ENCODE assay signal across 8 cellular contexts in the genomic region with DNA sequence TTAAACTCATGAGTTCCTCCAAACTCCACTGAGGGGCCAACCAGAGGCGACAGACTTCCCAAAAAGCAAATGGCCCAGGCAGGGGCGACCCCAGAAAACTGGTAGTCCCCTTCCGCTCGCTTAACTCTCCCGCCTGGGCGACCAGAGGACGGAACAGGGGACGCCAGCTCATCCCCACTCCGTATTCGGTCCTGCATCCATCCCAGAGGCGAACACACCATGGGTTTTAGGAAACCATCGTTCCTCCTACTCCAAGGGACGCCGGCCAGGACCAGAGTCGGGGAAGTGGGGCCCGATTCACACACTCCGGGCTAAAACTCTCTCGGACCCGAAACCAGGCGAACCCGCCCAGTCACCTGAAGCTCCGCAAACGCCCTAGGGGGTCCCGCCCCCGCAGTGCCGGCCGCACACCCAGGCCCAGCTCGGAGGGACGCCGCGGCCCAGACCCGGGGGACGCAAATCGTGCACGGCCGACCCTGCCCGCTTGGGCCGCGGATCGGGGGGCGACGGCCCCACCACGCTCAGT. TPM values are rescaled to one million over a fixed set of nuclear protein-coding genes. Genes with fewer than 3 reads are reported as not detected.
DNase-seq lines count a peak whose midpoint lies in the region; ATAC-seq, FAIRE-seq and TF ChIP-seq lines count a peak whose summit lies in the region.

No MANE protein-coding gene starts in this region.

- peaks cover 7% of the 10 kb centered on the region for H3K9me3 Mint-ChIP-seq in GM23338
- peaks cover 0 to 9% (median 1%) of the 10 kb centered on the region in 11 donors for H3K9me3 Mint-ChIP-seq in naive thymus-derived CD4-positive, alpha-beta T cell

- H3K79me2 ChIP-seq in GM23338 (replicated peaks; ENCODE audit: insufficient read depth): peaks cover 82% of the 10 kb centered on the region

- H3K9me2 ChIP-seq in GM23338 (ENCODE audit: insufficient read depth): no peaks in the 10 kb centered on the region

- peaks cover 32% of the 10 kb centered on the region for H4K20me1 ChIP-seq in GM23338 (replicated peaks; ENCODE audit: insufficient read depth)

- no peak for FAIRE-seq in D721Med (lab: Jason Lieb, UNC)

- 0% methylated on average over 2 to 7 of the region's 43 CpGs for WGBS in esophagus squamous epithelium, 2 donors
- 0 to 5% methylated on average over 5 to 43 of the region's 43 CpGs for WGBS in testis, 2 donors

- POLR2A ChIA-PET in naive thymus-derived CD4-positive, alpha-beta T cell (lab: Charles Lee): interaction anchor here (0.6 to 1.2 kb wide), 5 partner anchors 10 to 1402 kb away, joined by 3 to 4 read pairs (median 3); a partner anchor contains a TSS

- H3K27ac Mint-ChIP-seq in GM23338: peak overlapping the region; percentile 93
- H3K27ac Mint-ChIP-seq in naive thymus-derived CD4-positive, alpha-beta T cell: peak overlapping the region; percentile 77 to 94 (median 86)

- H3K27ac ChIP-seq in GM23338 (ENCODE audit: low read depth) (peak overlapping the region; percentile 84), KOPT-K1 (ENCODE audit: low read depth, low read length, poor library complexity, severe bottlenecking) (peak overlapping the region; percentile 78), esophagus squamous epithelium (peak overlapping the region; percentile 86 to 92 (median 87)), testis (peak overlapping the region; percentile 92 to 93)
- H3K27ac ChIP-seq in naive thymus-derived CD4-positive, alpha-beta T cell (ENCODE audit: low read depth, low read length): peak overlapping the region; percentile 82

- H3K9me3 ChIP-seq in KOPT-K1 (ENCODE audit: insufficient read depth, low read length, poor library complexity, severe bottlenecking): no peaks in the 10 kb centered on the region
- H3K9me3 ChIP-seq in esophagus squamous epithelium: no peaks in the 10 kb centered on the region
- H3K9me3 ChIP-seq in naive thymus-derived CD4-positive, alpha-beta T cell (ENCODE audit: control insufficient read depth in 2 of 3, low read length in 3 of 3): no peaks in the 10 kb centered on the region
- no peaks in the 10 kb centered on the region for H3K9me3 ChIP-seq in testis

- peak; percentile 67 for ATAC-seq in GM23338
- ATAC-seq in naive thymus-derived CD4-positive, alpha-beta T cell: peak; percentile 28

- peak; percentile 48 for DNase-seq in GM10266 (ENCODE audit: extremely low spot score)
- DNase-seq in GM23338 (ENCODE audit: low spot score): peak; percentile 47
- peak; percentile 76 for DNase-seq in activated CD8-positive, alpha-beta memory T cell treated with anti-CD3 and anti-CD28 coated beads, Interleukin-2, amount 50 U/mL, for 48 hours
- no peak for DNase-seq in esophagus squamous epithelium (lab: John Stamatoyannopoulos, UW)
- DNase-seq in naive thymus-derived CD4-positive, alpha-beta T cell: peak in 5 of 9 donors; percentile 6 to 67 (median 13)
- DNase-seq in testis: peak; percentile 44
- no peak for DNase-seq in D721Med (ENCODE audit: insufficient read length, low spot score)

- CTCF ChIA-PET in naive thymus-derived CD4-positive, alpha-beta T cell (lab: Charles Lee): no interaction called here

- H3K4me3 Mint-ChIP-seq in GM23338: peak overlapping the region; percentile 94
- H3K4me3 Mint-ChIP-seq in naive thymus-derived CD4-positive, alpha-beta T cell: peak overlapping the region; percentile 87 to 99 (median 94)

- TF ChIP-seq POLR2A in esophagus squamous epithelium (IDR thresholded peaks at IDR 0.05) (no peak), testis (IDR thresholded peaks at IDR 0.05) (no peak)

- no peaks in the 10 kb centered on the region for H3K27me3 ChIP-seq in GM23338 (ENCODE audit: insufficient read depth)
- no peaks in the 10 kb centered on the region for H3K27me3 ChIP-seq in esophagus squamous epithelium
- H3K27me3 ChIP-seq in naive thymus-derived CD4-positive, alpha-beta T cell (ENCODE audit: control insufficient read depth in 2 of 2, insufficient read depth in 2 of 2, low read length in 2 of 2): no peaks in the 10 kb centered on the region
- no peaks in the 10 kb centered on the region for H3K27me3 ChIP-seq in testis

- intact Hi-C loops in esophagus squamous epithelium (cut with DNase I): loop anchor here (10.0 kb wide), 1 partner anchor 83 kb away; no protein-coding TSS in a partner anchor
- intact Hi-C loops in naive thymus-derived CD4-positive, alpha-beta T cell (cut with micrococcal nuclease): loop anchor here (1.0 to 10.0 kb wide), 16 partner anchors 27 to 1181 kb away; a partner anchor contains a TSS
- intact Hi-C loops in testis (cut with DNase I; ENCODE audit: low total_unique reads): no loop called here

- H3K4me2 ChIP-seq in GM23338: peak overlapping the region; percentile 99

- H3K4me1 ChIP-seq in GM23338 (ENCODE audit: insufficient read depth): peaks cover 22% of the 10 kb centered on the region
- H3K4me1 ChIP-seq in esophagus squamous epithelium: peaks cover 3 to 40% (median 17%) of the 10 kb centered on the region in 3 donors
- peaks cover 8 to 22% of the 10 kb centered on the region in 2 donors for H3K4me1 ChIP-seq in naive thymus-derived CD4-positive, alpha-beta T cell (ENCODE audit: control insufficient read depth in 2 of 2, insufficient read depth in 2 of 2, low read length in 2 of 2)
- peaks cover 22% of the 10 kb centered on the region for H3K4me1 ChIP-seq in testis

- H3F3A ChIP-seq in GM23338 (replicated peaks; ENCODE audit: low read depth): no peaks in the 10 kb centered on the region

- H2AFZ ChIP-seq in GM23338: peak overlapping the region; percentile 19; the same call in 1 of the 2 replicates

- no peaks in the 10 kb centered on the region; the same call in 1 of the 2 replicates for H3K36me3 ChIP-seq in GM23338 (ENCODE audit: insufficient read depth)
- H3K36me3 ChIP-seq in KOPT-K1 (ENCODE audit: insufficient read depth, low read length): peaks cover 11% of the 10 kb centered on the region
- H3K36me3 ChIP-seq in esophagus squamous epithelium: peaks cover 0 to under 1% (median 0%) of the 10 kb centered on the region in 3 donors
- peaks cover 0 to 5% (median 0%) of the 10 kb centered on the region in 3 experiments for H3K36me3 ChIP-seq in naive thymus-derived CD4-positive, alpha-beta T cell (ENCODE audit: control insufficient read depth in 2 of 3, insufficient read depth in 3 of 3, low read length in 3 of 3)
- H3K36me3 ChIP-seq in testis (ENCODE audit: low read depth, missing control alignments): no peaks in the 10 kb centered on the region

- peaks cover 3% of the 10 kb centered on the region for H3K27me3 Mint-ChIP-seq in GM23338 (ENCODE audit: insufficient read depth, low read depth, poor library complexity)
- no peaks in the 10 kb centered on the region for H3K27me3 Mint-ChIP-seq in naive thymus-derived CD4-positive, alpha-beta T cell

- H3K4me1 Mint-ChIP-seq in GM23338: peaks cover 34% of the 10 kb centered on the region
- peaks cover 32 to 69% (median 59%) of the 10 kb centered on the region in 7 donors for H3K4me1 Mint-ChIP-seq in naive thymus-derived CD4-positive, alpha-beta T cell

- peaks cover 45% of the 10 kb centered on the region for H3K36me3 Mint-ChIP-seq in GM23338 (ENCODE audit: low read depth)
- peaks cover under 1 to 15% (median 2%) of the 10 kb centered on the region in 5 donors for H3K36me3 Mint-ChIP-seq in naive thymus-derived CD4-positive, alpha-beta T cell

- TF ChIP-seq CTCF in GM10266 (IDR thresholded peaks at IDR 0.05; ENCODE audit: control insufficient read depth, insufficient read depth, low read depth, missing control alignments) (no peak), GM23338 (conservative IDR thresholded peaks at IDR 0.05; ENCODE audit: low read depth in 2 of 2) (no peak), esophagus squamous epithelium (IDR thresholded peaks at IDR 0.05) (no peak), testis (IDR thresholded peaks at IDR 0.05) (no peak), D721Med (IDR thresholded peaks at IDR 0.05; ENCODE audit: insufficient read depth, missing control alignments) (no peak)

- H3K4me3 ChIP-seq in GM23338 (peak overlapping the region; percentile 91), esophagus squamous epithelium (peak overlapping the region; percentile 88 to 97 (median 92)), testis (peak overlapping the region; percentile 90 to 95)
- peak overlapping the region; percentile 79 for H3K4me3 ChIP-seq in naive thymus-derived CD4-positive, alpha-beta T cell (ENCODE audit: low read length)

TF ChIP-seq in GM23338, 12 proteins besides CTCF, POLR2A, EP300 and RAD21 (continues in another document):
- TF ChIP-seq EZH2 (IDR thresholded peaks at IDR 0.05; ENCODE audit: low read depth, unreplicated experiment): no peak
- TF ChIP-seq NANOG (IDR thresholded peaks at IDR 0.05; ENCODE audit: borderline replicate concordance): no peak
- TF ChIP-seq, protein P1, sequence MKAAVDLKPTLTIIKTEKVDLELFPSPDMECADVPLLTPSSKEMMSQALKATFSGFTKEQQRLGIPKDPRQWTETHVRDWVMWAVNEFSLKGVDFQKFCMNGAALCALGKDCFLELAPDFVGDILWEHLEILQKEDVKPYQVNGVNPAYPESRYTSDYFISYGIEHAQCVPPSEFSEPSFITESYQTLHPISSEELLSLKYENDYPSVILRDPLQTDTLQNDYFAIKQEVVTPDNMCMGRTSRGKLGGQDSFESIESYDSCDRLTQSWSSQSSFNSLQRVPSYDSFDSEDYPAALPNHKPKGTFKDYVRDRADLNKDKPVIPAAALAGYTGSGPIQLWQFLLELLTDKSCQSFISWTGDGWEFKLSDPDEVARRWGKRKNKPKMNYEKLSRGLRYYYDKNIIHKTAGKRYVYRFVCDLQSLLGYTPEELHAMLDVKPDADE (IDR thresholded peaks at IDR 0.05): no peak

RNA-seq across cellular contexts. Expression of a gene that starts 0.5 kb away (rescaled TPM):
- total RNA-seq in GM23338 (2014; rRNA removed; shearing (Covaris generic)): 98.7 and 102 TPM in 2 replicates
- polyA plus RNA-seq in GM23338 (2016; fragmentation: Nextera tagmentation; extraction: Ambion mirVana) (28.5 and 35.0 TPM in 2 replicates), testis (ENCODE audit: insufficient read depth, low read depth, low replicate concordance) (45.7 TPM)
- total RNA-seq in esophagus squamous epithelium (10 to 100 TPM in 3 of 4 donors, 1 to 10 TPM in 1; 8.4 to 24.6 (median 19.3) TPM), testis (10 to 100 TPM; 45.3 to 47.4 TPM)
- total RNA-seq in naive thymus-derived CD4-positive, alpha-beta T cell: 10 to 100 TPM; 11.0 to 24.6 (median 18.2) TPM
- polyA plus RNA-seq in naive thymus-derived CD4-positive, alpha-beta T cell: 10 to 100 TPM; 13.6 to 20.5 TPM

Comparison
In these comparisons a context has a peak if more than half of its experiments do, and no peak if none do; other contexts are left out.
1. DNase-seq: peak in GM10266 (single experiment), GM23338 (single experiment), activated CD8-positive, alpha-beta memory T cell treated with anti-CD3 and anti-CD28 coated beads, Interleukin-2, amount 50 U/mL, for 48 hours (single experiment), naive thymus-derived CD4-positive, alpha-beta T cell (5 of 9) and testis (single experiment); none in esophagus squamous epithelium (single experiment) and D721Med (single experiment).
2. Peak in every context shown above with its lines, with median percentiles within 50 percentile points of each other: H3K27ac ChIP-seq and H3K4me3 ChIP-seq.